Comparison of ENCODE assay signal across 1 cellular context in the genomic region with DNA sequence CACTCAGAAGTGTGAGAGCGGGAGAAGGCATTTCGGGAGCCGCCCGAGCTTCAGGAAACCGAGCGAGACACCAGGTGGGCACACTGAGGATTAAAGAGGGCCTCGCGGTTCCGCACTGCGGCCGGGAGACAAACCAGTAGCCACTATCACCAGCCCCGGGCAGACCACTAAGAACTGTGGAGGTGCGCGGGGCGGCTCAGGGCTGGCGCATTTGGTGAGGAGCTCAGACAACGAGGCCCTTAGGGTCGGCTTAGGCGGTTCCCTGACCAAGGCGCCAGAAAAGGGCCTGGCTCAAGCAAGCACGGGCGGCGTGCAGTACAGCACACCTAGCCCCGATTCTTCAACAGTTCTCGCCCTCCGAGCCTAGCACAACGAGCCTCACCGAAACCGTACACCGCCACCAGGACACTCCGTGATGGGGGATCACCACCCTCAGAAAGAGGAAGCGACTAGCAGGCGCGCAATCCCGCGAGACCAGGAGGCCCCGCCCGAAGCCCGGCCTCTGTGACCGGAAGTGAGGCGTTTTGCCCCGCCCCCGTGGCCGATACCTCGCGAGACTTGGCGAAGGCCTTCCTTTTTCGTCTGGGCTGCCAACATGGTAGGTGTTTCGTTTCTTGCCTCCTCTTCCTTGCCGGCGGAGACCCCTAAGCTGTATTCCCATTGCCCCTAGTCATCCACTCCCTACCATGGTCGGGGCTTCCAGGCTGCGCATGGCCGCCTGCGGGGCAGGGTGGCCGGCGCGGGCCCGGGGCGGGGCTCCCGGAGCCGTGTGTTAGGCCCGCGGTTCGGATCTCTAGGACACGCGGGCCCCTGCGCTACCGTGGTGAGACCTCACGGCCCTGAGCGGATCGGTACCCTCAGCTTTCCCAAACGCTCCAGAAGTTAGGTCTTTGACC.
TF ChIP-seq lines count a peak whose summit lies in the region.

A gene (plus strand): TSS at position 574 of the 896 bp plus-strand sequence. CDS start 22 bp downstream, at position 596.
A gene with protein sequence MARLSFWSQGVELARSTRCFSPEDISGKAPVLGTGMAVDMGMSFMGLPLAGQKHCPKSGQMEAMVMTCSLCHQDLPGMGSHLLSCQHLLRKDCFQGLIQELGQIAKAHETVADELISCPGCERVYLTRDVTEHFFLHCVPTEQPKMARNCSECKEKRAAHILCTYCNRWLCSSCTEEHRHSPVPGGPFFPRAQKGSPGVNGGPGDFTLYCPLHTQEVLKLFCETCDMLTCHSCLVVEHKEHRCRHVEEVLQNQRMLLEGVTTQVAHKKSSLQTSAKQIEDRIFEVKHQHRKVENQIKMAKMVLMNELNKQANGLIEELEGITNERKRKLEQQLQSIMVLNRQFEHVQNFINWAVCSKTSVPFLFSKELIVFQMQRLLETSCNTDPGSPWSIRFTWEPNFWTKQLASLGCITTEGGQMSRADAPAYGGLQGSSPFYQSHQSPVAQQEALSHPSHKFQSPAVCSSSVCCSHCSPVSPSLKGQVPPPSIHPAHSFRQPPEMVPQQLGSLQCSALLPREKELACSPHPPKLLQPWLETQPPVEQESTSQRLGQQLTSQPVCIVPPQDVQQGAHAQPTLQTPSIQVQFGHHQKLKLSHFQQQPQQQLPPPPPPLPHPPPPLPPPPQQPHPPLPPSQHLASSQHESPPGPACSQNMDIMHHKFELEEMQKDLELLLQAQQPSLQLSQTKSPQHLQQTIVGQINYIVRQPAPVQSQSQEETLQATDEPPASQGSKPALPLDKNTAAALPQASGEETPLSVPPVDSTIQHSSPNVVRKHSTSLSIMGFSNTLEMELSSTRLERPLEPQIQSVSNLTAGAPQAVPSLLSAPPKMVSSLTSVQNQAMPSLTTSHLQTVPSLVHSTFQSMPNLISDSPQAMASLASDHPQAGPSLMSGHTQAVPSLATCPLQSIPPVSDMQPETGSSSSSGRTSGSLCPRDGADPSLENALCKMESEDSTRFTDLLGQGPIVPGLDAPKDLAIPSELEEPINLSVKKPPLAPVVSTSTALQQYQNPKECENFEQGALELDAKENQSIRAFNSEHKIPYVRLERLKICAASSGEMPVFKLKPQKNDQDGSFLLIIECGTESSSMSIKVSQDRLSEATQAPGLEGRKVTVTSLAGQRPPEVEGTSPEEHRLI (N-terminal part only) (minus strand): TSS at position 447 of the 896 bp plus-strand sequence. CDS start 10,391 bp downstream, outside the sequence.

TF ChIP-seq in K562, 482 proteins besides CTCF, POLR2A, EP300 and RAD21 (continued from another document and continues in another):
- TF ChIP-seq, protein P1, sequence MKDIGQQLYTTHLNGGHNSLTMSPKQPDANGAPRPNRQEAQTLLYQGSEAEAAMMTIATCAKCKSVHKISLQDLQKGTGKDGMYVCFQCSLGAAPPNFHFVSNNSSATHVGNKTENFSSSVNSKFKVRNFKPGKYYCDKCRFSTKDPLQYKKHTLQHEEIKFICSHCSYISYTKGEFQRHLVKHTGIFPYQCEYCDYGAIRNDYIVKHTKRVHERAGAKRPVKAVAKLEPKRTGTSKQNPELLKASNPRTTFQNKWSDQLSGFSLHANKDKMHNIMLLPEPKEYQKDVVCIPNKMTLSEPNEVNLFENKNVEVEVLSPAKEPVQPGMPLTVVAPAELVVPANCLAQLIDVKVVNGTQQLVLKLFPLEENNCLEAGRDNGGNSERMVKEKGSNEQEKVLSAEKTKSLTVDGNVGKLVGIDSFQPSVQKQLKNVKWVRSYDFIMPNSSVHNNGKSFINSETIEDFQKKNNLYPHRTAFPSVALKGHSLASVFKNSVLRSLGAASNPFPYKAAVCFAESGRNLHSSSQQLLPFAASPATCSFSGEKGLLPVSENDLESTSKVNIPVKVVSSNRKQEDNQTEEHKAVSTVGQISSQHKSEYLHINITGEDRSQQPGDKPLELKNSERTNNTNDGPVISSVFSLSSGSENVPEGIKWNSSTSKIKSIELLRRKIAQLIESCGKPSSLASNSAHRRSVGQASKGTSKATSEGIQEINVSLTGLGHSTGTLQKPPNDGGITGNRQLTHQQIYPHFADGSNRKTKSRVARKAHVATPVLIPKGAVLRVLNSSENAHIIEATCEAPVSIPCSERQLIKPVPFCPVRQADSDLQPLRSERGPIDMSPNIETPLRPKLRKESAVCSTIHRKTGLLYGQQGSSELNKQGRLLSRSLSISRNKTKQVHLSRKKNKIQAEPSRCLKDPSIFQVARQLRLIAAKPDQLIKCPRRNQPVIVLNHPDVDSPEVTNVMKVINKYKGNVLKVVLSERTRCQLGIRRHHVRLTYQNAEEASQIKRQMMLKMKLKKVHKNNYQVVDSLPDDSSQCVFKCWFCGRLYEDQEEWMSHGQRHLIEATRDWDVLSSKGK (CRISPR knock-in tag; IDR thresholded peaks at IDR 0.05) = no peak
- TF ChIP-seq ZNF431 (CRISPR knock-in tag; IDR thresholded peaks at IDR 0.05) (peak; percentile 12; the same call in 1 of the 2 replicates), HMG20B (CRISPR knock-in tag; IDR thresholded peaks at IDR 0.05) (no peak; the same call in 1 of the 2 replicates), NELFE (IDR thresholded peaks at IDR 0.05; ENCODE audit: insufficient read depth, insufficient read length) (peak; percentile 90), SPI1 (IDR thresholded peaks at IDR 0.05; ENCODE audit: borderline replicate concordance, low read depth, low read length) (peak; percentile 99), DMBX1 (CRISPR knock-in tag; IDR thresholded peaks at IDR 0.05; ENCODE audit: borderline replicate concordance) (no peak), ZNF146 (CRISPR knock-in tag; IDR thresholded peaks at IDR 0.05; ENCODE audit: unreplicated experiment) (no peak), PTTG1 (tag; IDR thresholded peaks at IDR 0.05; ENCODE audit: low read depth) (no peak), KLF13 (tag; IDR thresholded peaks at IDR 0.05; ENCODE audit: borderline replicate concordance, low read depth) (no peak)
- TF ChIP-seq, protein P2, sequence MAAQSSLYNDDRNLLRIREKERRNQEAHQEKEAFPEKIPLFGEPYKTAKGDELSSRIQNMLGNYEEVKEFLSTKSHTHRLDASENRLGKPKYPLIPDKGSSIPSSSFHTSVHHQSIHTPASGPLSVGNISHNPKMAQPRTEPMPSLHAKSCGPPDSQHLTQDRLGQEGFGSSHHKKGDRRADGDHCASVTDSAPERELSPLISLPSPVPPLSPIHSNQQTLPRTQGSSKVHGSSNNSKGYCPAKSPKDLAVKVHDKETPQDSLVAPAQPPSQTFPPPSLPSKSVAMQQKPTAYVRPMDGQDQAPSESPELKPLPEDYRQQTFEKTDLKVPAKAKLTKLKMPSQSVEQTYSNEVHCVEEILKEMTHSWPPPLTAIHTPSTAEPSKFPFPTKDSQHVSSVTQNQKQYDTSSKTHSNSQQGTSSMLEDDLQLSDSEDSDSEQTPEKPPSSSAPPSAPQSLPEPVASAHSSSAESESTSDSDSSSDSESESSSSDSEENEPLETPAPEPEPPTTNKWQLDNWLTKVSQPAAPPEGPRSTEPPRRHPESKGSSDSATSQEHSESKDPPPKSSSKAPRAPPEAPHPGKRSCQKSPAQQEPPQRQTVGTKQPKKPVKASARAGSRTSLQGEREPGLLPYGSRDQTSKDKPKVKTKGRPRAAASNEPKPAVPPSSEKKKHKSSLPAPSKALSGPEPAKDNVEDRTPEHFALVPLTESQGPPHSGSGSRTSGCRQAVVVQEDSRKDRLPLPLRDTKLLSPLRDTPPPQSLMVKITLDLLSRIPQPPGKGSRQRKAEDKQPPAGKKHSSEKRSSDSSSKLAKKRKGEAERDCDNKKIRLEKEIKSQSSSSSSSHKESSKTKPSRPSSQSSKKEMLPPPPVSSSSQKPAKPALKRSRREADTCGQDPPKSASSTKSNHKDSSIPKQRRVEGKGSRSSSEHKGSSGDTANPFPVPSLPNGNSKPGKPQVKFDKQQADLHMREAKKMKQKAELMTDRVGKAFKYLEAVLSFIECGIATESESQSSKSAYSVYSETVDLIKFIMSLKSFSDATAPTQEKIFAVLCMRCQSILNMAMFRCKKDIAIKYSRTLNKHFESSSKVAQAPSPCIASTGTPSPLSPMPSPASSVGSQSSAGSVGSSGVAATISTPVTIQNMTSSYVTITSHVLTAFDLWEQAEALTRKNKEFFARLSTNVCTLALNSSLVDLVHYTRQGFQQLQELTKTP (IDR thresholded peaks at IDR 0.05; ENCODE audit: low read depth in 1 of 2, partially characterized antibody in 2 of 2) = peak in 1 of 2 experiments; percentile 49
- TF ChIP-seq, protein P3, sequence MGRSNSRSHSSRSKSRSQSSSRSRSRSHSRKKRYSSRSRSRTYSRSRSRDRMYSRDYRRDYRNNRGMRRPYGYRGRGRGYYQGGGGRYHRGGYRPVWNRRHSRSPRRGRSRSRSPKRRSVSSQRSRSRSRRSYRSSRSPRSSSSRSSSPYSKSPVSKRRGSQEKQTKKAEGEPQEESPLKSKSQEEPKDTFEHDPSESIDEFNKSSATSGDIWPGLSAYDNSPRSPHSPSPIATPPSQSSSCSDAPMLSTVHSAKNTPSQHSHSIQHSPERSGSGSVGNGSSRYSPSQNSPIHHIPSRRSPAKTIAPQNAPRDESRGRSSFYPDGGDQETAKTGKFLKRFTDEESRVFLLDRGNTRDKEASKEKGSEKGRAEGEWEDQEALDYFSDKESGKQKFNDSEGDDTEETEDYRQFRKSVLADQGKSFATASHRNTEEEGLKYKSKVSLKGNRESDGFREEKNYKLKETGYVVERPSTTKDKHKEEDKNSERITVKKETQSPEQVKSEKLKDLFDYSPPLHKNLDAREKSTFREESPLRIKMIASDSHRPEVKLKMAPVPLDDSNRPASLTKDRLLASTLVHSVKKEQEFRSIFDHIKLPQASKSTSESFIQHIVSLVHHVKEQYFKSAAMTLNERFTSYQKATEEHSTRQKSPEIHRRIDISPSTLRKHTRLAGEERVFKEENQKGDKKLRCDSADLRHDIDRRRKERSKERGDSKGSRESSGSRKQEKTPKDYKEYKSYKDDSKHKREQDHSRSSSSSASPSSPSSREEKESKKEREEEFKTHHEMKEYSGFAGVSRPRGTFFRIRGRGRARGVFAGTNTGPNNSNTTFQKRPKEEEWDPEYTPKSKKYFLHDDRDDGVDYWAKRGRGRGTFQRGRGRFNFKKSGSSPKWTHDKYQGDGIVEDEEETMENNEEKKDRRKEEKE (IDR thresholded peaks at IDR 0.05; ENCODE audit: borderline replicate concordance in 1 of 2, control insufficient read depth in 1 of 2, low read depth in 2 of 2, low read length in 1 of 2) = no peak
- TF ChIP-seq, protein P4, sequence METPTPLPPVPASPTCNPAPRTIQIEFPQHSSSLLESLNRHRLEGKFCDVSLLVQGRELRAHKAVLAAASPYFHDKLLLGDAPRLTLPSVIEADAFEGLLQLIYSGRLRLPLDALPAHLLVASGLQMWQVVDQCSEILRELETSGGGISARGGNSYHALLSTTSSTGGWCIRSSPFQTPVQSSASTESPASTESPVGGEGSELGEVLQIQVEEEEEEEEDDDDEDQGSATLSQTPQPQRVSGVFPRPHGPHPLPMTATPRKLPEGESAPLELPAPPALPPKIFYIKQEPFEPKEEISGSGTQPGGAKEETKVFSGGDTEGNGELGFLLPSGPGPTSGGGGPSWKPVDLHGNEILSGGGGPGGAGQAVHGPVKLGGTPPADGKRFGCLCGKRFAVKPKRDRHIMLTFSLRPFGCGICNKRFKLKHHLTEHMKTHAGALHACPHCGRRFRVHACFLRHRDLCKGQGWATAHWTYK (CRISPR knock-in tag; IDR thresholded peaks at IDR 0.05) = no peak
- TF ChIP-seq, protein P5, sequence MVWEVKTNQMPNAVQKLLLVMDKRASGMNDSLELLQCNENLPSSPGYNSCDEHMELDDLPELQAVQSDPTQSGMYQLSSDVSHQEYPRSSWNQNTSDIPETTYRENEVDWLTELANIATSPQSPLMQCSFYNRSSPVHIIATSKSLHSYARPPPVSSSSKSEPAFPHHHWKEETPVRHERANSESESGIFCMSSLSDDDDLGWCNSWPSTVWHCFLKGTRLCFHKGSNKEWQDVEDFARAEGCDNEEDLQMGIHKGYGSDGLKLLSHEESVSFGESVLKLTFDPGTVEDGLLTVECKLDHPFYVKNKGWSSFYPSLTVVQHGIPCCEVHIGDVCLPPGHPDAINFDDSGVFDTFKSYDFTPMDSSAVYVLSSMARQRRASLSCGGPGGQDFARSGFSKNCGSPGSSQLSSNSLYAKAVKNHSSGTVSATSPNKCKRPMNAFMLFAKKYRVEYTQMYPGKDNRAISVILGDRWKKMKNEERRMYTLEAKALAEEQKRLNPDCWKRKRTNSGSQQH (CRISPR knock-in tag; IDR thresholded peaks at IDR 0.05) = no peak
- TF ChIP-seq, protein P6, sequence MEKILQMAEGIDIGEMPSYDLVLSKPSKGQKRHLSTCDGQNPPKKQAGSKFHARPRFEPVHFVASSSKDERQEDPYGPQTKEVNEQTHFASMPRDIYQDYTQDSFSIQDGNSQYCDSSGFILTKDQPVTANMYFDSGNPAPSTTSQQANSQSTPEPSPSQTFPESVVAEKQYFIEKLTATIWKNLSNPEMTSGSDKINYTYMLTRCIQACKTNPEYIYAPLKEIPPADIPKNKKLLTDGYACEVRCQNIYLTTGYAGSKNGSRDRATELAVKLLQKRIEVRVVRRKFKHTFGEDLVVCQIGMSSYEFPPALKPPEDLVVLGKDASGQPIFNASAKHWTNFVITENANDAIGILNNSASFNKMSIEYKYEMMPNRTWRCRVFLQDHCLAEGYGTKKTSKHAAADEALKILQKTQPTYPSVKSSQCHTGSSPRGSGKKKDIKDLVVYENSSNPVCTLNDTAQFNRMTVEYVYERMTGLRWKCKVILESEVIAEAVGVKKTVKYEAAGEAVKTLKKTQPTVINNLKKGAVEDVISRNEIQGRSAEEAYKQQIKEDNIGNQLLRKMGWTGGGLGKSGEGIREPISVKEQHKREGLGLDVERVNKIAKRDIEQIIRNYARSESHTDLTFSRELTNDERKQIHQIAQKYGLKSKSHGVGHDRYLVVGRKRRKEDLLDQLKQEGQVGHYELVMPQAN (IDR thresholded peaks at IDR 0.05; ENCODE audit: borderline replicate concordance) = no peak
- TF ChIP-seq, protein P7, sequence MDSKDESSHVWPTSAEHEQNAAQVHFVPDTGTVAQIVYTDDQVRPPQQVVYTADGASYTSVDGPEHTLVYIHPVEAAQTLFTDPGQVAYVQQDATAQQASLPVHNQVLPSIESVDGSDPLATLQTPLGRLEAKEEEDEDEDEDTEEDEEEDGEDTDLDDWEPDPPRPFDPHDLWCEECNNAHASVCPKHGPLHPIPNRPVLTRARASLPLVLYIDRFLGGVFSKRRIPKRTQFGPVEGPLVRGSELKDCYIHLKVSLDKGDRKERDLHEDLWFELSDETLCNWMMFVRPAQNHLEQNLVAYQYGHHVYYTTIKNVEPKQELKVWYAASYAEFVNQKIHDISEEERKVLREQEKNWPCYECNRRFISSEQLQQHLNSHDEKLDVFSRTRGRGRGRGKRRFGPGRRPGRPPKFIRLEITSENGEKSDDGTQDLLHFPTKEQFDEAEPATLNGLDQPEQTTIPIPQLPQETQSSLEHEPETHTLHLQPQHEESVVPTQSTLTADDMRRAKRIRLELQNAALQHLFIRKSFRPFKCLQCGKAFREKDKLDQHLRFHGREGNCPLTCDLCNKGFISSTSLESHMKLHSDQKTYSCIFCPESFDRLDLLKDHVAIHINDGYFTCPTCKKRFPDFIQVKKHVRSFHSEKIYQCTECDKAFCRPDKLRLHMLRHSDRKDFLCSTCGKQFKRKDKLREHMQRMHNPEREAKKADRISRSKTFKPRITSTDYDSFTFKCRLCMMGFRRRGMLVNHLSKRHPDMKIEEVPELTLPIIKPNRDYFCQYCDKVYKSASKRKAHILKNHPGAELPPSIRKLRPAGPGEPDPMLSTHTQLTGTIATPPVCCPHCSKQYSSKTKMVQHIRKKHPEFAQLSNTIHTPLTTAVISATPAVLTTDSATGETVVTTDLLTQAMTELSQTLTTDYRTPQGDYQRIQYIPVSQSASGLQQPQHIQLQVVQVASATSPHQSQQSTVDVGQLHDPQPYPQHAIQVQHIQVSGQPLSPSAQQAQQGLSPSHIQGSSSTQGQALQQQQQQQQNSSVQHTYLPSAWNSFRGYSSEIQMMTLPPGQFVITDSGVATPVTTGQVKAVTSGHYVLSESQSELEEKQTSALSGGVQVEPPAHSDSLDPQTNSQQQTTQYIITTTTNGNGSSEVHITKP (IDR thresholded peaks at IDR 0.05; ENCODE audit: partially characterized antibody) = peak; percentile 73
